In genomic region chr6:53979468-53980067, GRCh38 we compare ENCODE assay signal across 1 cellular context.
TF ChIP-seq lines count a peak whose summit lies in the region.

No MANE protein-coding gene starts in this region.

TF ChIP-seq in HCT116, 20 proteins besides CTCF, POLR2A, EP300 and RAD21 (continued from another document):
- no peak for TF ChIP-seq REST (IDR thresholded peaks at IDR 0.05; ENCODE audit: low read depth)
